8 cellular contexts compared by ENCODE assay signal in the genomic region with DNA sequence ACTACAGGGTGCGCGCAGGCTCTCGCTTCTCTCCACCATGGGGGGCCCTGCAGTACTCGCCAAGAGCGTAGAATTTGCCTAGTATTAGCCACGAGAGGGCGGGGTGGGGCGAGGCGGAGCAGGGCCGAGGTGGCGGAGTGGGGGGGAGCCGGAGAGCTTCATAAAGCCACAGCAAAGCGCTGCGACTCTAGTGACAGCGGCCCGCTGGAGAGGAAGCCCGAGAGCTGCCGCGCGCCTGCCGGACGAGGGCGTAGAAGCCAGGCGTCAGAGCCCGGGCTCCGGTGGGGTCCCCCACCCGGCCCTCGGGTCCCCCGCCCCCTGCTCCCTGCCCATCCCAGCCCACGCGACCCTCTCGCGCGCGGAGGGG. TPM values are rescaled to one million over a fixed set of nuclear protein-coding genes. Genes with fewer than 3 reads are reported as not detected.
DNase-seq lines count a peak whose midpoint lies in the region; ATAC-seq, FAIRE-seq and TF ChIP-seq lines count a peak whose summit lies in the region.

A gene with protein sequence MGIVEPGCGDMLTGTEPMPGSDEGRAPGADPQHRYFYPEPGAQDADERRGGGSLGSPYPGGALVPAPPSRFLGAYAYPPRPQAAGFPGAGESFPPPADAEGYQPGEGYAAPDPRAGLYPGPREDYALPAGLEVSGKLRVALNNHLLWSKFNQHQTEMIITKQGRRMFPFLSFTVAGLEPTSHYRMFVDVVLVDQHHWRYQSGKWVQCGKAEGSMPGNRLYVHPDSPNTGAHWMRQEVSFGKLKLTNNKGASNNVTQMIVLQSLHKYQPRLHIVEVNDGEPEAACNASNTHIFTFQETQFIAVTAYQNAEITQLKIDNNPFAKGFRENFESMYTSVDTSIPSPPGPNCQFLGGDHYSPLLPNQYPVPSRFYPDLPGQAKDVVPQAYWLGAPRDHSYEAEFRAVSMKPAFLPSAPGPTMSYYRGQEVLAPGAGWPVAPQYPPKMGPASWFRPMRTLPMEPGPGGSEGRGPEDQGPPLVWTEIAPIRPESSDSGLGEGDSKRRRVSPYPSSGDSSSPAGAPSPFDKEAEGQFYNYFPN (plus strand): TSS at position 190 of the 367 bp plus-strand sequence. CDS start 219 bp downstream, outside the sequence.

- H3K36me3 Mint-ChIP-seq in chondrocyte (ENCODE audit: low read depth) = no peaks in the 10 kb centered on the region

- no peak for TF ChIP-seq POLR2A in GM12892 (IDR thresholded peaks at IDR 0.05; ENCODE audit: low read depth, low read length)

- DNase-seq in GM12892 (ENCODE audit: insufficient read length) (peak; percentile 79), NCI-H2081 (lab: John Stamatoyannopoulos, UW) (peak; percentile 70 to 81), chondrocyte (ENCODE audit: low spot score) (peak; percentile 83), mesendoderm (peak; percentile 91), epidermal melanocyte (ENCODE audit: insufficient read length, low spot score) (no peak)
- DNase-seq in activated CD4-positive, CD25-positive, alpha-beta regulatory T cell treated with anti-CD3 and anti-CD28 coated beads, Interleukin-2, amount 50 U/mL, for 16 hours (ENCODE audit: low read depth, low spot score) = peak; percentile 78
- DNase-seq in stimulated activated CD8-positive, alpha-beta memory T cell treated with anti-CD3 and anti-CD28 coated beads, Interleukin-4, amount 100 ng/mL, for 48 hours = peak; percentile 94

- no peak within 1 kb of the TSS for H3K18ac ChIP-seq in mesendoderm (ENCODE audit: low read length)

- no peaks in the 10 kb centered on the region for H3K4me1 ChIP-seq in mesendoderm (ENCODE audit: control insufficient read depth, low read depth, low read length)

- H2BK120ac ChIP-seq in mesendoderm (ENCODE audit: low read depth, low read length) = no peak within 1 kb of the TSS

- H4K5ac ChIP-seq in mesendoderm (ENCODE audit: low read length) = no peak within 1 kb of the TSS

- H3K27ac ChIP-seq in mesendoderm (ENCODE audit: low read depth, low read length) = no peak within 1 kb of the TSS

- H3K4ac ChIP-seq in mesendoderm (ENCODE audit: low read depth, low read length) = no peak within 1 kb of the TSS

- no CpG with 5 or more reads among the region's 35 CpGs for WGBS in mesendoderm (ENCODE audit: extremely low coverage, insufficient coverage, low lambda C conversion rate)

- H3K4me1 Mint-ChIP-seq in chondrocyte (ENCODE audit: low read depth) = peaks cover 3% of the 10 kb centered on the region

- H3K27me3 Mint-ChIP-seq in chondrocyte (ENCODE audit: low read depth) = peaks cover 61% of the 10 kb centered on the region

- H3K4me2 ChIP-seq in mesendoderm (ENCODE audit: low read length) = peak within 1 kb of the TSS; percentile 6

- H4K8ac ChIP-seq in mesendoderm (ENCODE audit: low read depth, low read length) = no peak within 1 kb of the TSS

- H3K4me3 Mint-ChIP-seq in chondrocyte (ENCODE audit: unreplicated experiment) = peak within 1 kb of the TSS; percentile 57

- H2BK15ac ChIP-seq in mesendoderm (replicated peaks; ENCODE audit: low read depth) = no peak within 1 kb of the TSS

- H3K79me2 ChIP-seq in mesendoderm (ENCODE audit: control insufficient read depth, insufficient read depth, low read length) = no peaks in the 10 kb centered on the region

- H3K23ac ChIP-seq in mesendoderm (ENCODE audit: low read length) = peak within 1 kb of the TSS; percentile 20

- ATAC-seq in HG02763 (IDR thresholded peaks at IDR 0.05; ENCODE audit: unreplicated experiment) = peak; percentile 63

- no peaks in the 10 kb centered on the region for H3K36me3 ChIP-seq in mesendoderm (ENCODE audit: control insufficient read depth, insufficient read depth, low read length)

- FAIRE-seq in GM12892 (lab: Jason Lieb, UNC) = no peak

- H2BK5ac ChIP-seq in mesendoderm (ENCODE audit: low read length) = no peak within 1 kb of the TSS

- peaks cover 16% of the 10 kb centered on the region for H3K27me3 ChIP-seq in mesendoderm (ENCODE audit: insufficient read depth, low read length, poor library complexity)

- H3K56ac ChIP-seq in mesendoderm (ENCODE audit: low read length) = peak within 1 kb of the TSS; percentile 37

- no peak within 1 kb of the TSS for H3K9ac ChIP-seq in mesendoderm (ENCODE audit: low read length)

- H3K4me3 ChIP-seq in mesendoderm (ENCODE audit: low read length) = no peak within 1 kb of the TSS

- H3K27ac Mint-ChIP-seq in chondrocyte (ENCODE audit: unreplicated experiment) = no peak within 1 kb of the TSS

- H3K79me1 ChIP-seq in mesendoderm (ENCODE audit: low read length) = no peaks in the 10 kb centered on the region

- peak; percentile 63 for TF ChIP-seq CTCF in chondrocyte (IDR thresholded peaks at IDR 0.05)

- no peak within 1 kb of the TSS for H2AK5ac ChIP-seq in mesendoderm (ENCODE audit: low read length)

- H3K9me3 Mint-ChIP-seq in chondrocyte (ENCODE audit: low read depth) = no peaks in the 10 kb centered on the region

RNA-seq across cellular contexts. Expression of the gene that starts here (rescaled TPM):
- not detected for polyA plus RNA-seq in GM12892 (2012; ENCODE audit: missing spikeins)
- total RNA-seq in chondrocyte = not detected in 3 replicates
- 0.01 TPM for polyA plus RNA-seq in mesendoderm (2013, experiment 1 of 2)
- 0.04 TPM for polyA plus RNA-seq in mesendoderm (2013, experiment 2 of 2)

Comparison
In these comparisons a context has a peak if more than half of its experiments do, and no peak if none do; other contexts are left out.
1. Peak in DNase-seq in chondrocyte; RNA of the gene not detected or under 1 TPM.